13 cellular contexts compared by ENCODE assay signal in genomic region chrX:135114392-135114791, GRCh38. TPM values are rescaled to one million over a fixed set of nuclear protein-coding genes. Genes with fewer than 3 reads are reported as not detected.
DNase-seq lines count a peak whose midpoint lies in the region; ATAC-seq lines count a peak whose summit lies in the region.
"Had no signal": no experiment of that assay in that cellular context is flagged by ENCODE, and none has a peak within 500 bp of the region (broad histone marks: within the 10 kb centered on the region; RNA-seq: fewer than 3 reads in every experiment).

No MANE protein-coding gene starts in this region.

- peaks cover 7% of the 10 kb centered on the region for H3K27me3 Mint-ChIP-seq in activated T-cell treated with anti-CD3 and anti-CD28 coated beads, Interleukin-2, amount 50 U/mL, for 4 hours (ENCODE audit: low read depth)
- H3K27me3 Mint-ChIP-seq in stimulated activated naive B cell treated with anti-CD40 and anti-IgM and Interleukin-4, amounts not matched to agents 10 μg/mL and 1 μg/mL and 100 μg/mL, for 72 hours: peaks cover 0 to 17% of the 10 kb centered on the region in 2 donors

- peak; percentile 55 to 57 for ATAC-seq in activated T-cell treated with anti-CD3 and anti-CD28 coated beads, Interleukin-2, amount 50 U/mL, for 4 hours
- ATAC-seq in HG02571 (IDR thresholded peaks at IDR 0.05; ENCODE audit: unreplicated experiment) (peak; percentile 92), HG03442 (IDR thresholded peaks at IDR 0.05; ENCODE audit: unreplicated experiment) (peak; percentile 98)
- peak; percentile 97 to 98 for ATAC-seq in stimulated activated naive B cell treated with anti-CD40 and anti-IgM and Interleukin-4, amounts not matched to agents 10 μg/mL and 1 μg/mL and 100 μg/mL, for 72 hours (replicated peaks)
- ATAC-seq: Panc1 had no signal

- no peaks in the 10 kb centered on the region for H3K9me3 Mint-ChIP-seq in activated T-cell treated with anti-CD3 and anti-CD28 coated beads, Interleukin-2, amount 50 U/mL, for 4 hours
- H3K9me3 Mint-ChIP-seq in stimulated activated naive B cell treated with anti-CD40 and anti-IgM and Interleukin-4, amounts not matched to agents 10 μg/mL and 1 μg/mL and 100 μg/mL, for 72 hours: no peaks in the 10 kb centered on the region

- DNase-seq in activated T-cell treated with anti-CD3 and anti-CD28 coated beads, Interleukin-2, amount 50 U/mL, for 4 hours: no peak
- no peak for DNase-seq in activated T-cell treated with anti-CD3 and anti-CD28 coated beads for 4 hours
- no peak for DNase-seq in stimulated activated naive B cell treated with anti-CD40 and anti-IgM and Interleukin-4, amounts not matched to agents 10 μg/mL and 1 μg/mL and 100 μg/mL, for 72 hours
- no peak for DNase-seq in NCI-H187 treated with DMSO at 0.1 percent for 48 hours (lab: John Stamatoyannopoulos, UW)
- no peak for DNase-seq in OCI-M1 (lab: John Stamatoyannopoulos, UW)
- no peak for DNase-seq in NCI-H128 (lab: John Stamatoyannopoulos, UW; ENCODE audit: unreplicated experiment)
- DNase-seq: amygdala, islet precursor cell had no signal

- H3K27ac Mint-ChIP-seq in stimulated activated naive B cell treated with anti-CD40 and anti-IgM and Interleukin-4, amounts not matched to agents 10 μg/mL and 1 μg/mL and 100 μg/mL, for 72 hours: no peak overlapping the region

- no peak overlapping the region for H3K4me3 Mint-ChIP-seq in activated T-cell treated with anti-CD3 and anti-CD28 coated beads, Interleukin-2, amount 50 U/mL, for 4 hours
- no peak overlapping the region for H3K4me3 Mint-ChIP-seq in stimulated activated naive B cell treated with anti-CD40 and anti-IgM and Interleukin-4, amounts not matched to agents 10 μg/mL and 1 μg/mL and 100 μg/mL, for 72 hours

- H3K36me3 Mint-ChIP-seq in activated T-cell treated with anti-CD3 and anti-CD28 coated beads, Interleukin-2, amount 50 U/mL, for 4 hours (ENCODE audit: insufficient read depth): no peaks in the 10 kb centered on the region
- H3K36me3 Mint-ChIP-seq in stimulated activated naive B cell treated with anti-CD40 and anti-IgM and Interleukin-4, amounts not matched to agents 10 μg/mL and 1 μg/mL and 100 μg/mL, for 72 hours: no peaks in the 10 kb centered on the region

- H3K4me1 Mint-ChIP-seq in activated T-cell treated with anti-CD3 and anti-CD28 coated beads, Interleukin-2, amount 50 U/mL, for 4 hours (ENCODE audit: low read depth): no peaks in the 10 kb centered on the region
- H3K4me1 Mint-ChIP-seq in stimulated activated naive B cell treated with anti-CD40 and anti-IgM and Interleukin-4, amounts not matched to agents 10 μg/mL and 1 μg/mL and 100 μg/mL, for 72 hours: peaks cover 4 to 5% of the 10 kb centered on the region in 2 donors

RNA-seq across cellular contexts. Expression of gene ETDB, which starts 5.9 kb away (rescaled TPM):
- not detected for total RNA-seq in activated T-cell treated with anti-CD3 and anti-CD28 coated beads, Interleukin-2, amount 50 U/mL, for 4 hours
- total RNA-seq: epithelial cell of proximal tubule, omental fat pad had no signal

RNA-seq across cellular contexts. Expression of gene SMIM10L2B, which starts 15.9 kb away (rescaled TPM):
- total RNA-seq in activated T-cell treated with anti-CD3 and anti-CD28 coated beads, Interleukin-2, amount 50 U/mL, for 4 hours: under 1 TPM in 2 of 3 donors, not detected in 1; 0.08 to 0.14 TPM

RNA-seq across cellular contexts. Expression of gene CT55, which starts 56.8 kb away (rescaled TPM):
- total RNA-seq in activated T-cell treated with anti-CD3 and anti-CD28 coated beads, Interleukin-2, amount 50 U/mL, for 4 hours: not detected
- total RNA-seq: epithelial cell of proximal tubule, omental fat pad had no signal
